ENCODE assay signal across 9 cellular contexts in the genomic region with DNA sequence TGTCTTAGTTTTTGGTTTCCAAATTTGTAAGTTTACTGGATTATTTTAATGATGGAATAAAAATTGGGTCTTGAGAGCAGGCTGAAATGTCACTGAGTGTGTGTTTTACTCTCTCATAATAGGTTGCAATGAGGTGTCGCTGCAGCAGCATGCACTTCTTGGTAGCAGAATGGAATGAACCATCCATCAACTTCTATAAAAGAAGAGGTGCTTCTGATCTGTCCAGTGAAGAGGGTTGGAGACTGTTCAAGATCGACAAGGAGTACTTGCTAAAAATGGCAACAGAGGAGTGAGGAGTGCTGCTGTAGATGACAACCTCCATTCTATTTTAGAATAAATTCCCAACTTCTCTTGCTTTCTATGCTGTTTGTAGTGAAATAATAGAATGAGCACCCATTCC. TPM values are rescaled to one million over a fixed set of nuclear protein-coding genes. Genes with fewer than 3 reads are reported as not detected.
DNase-seq lines count a peak whose midpoint lies in the region; ATAC-seq and TF ChIP-seq lines count a peak whose summit lies in the region.
"Had no signal": no experiment of that assay in that cellular context is flagged by ENCODE, and none has a peak within 500 bp of the region (broad histone marks: within the 10 kb centered on the region; RNA-seq: fewer than 3 reads in every experiment).

No MANE protein-coding gene starts in this region.

- H3K9me3 Mint-ChIP-seq in activated naive CD8-positive, alpha-beta T cell treated with anti-CD3 and anti-CD28 coated beads for 36 hours: no peaks in the 10 kb centered on the region

- no peak for TF ChIP-seq POLR2A in spleen (IDR thresholded peaks at IDR 0.05)

- H3K9me3 ChIP-seq in Loucy (ENCODE audit: insufficient read depth, low read depth, low read length) (no peaks in the 10 kb centered on the region), right atrium auricular region (no peaks in the 10 kb centered on the region), spleen (peaks cover 0 to 5% (median 0%) of the 10 kb centered on the region in 8 donors)

- peak overlapping the region; percentile 36 for H3K9ac ChIP-seq in Loucy (ENCODE audit: low read depth, low read length, poor library complexity, severe bottlenecking)

- no peak for TF ChIP-seq CTCF in Loucy (conservative IDR thresholded peaks at IDR 0.05; ENCODE audit: low read length)
- TF ChIP-seq CTCF in right atrium auricular region (IDR thresholded peaks at IDR 0.05): no peak
- no peak for TF ChIP-seq CTCF in spleen (IDR thresholded peaks at IDR 0.05 in 8 of 11, conservative IDR thresholded peaks at IDR 0.05 in 3 of 11)

- no peak overlapping the region for H3K27ac Mint-ChIP-seq in activated naive CD8-positive, alpha-beta T cell treated with anti-CD3 and anti-CD28 coated beads for 36 hours

- H3K9me2 ChIP-seq in Loucy (replicated peaks; ENCODE audit: low read depth, low read length): no peaks in the 10 kb centered on the region

- peaks cover 26% of the 10 kb centered on the region for H3K4me1 Mint-ChIP-seq in activated naive CD8-positive, alpha-beta T cell treated with anti-CD3 and anti-CD28 coated beads for 36 hours

- H3K36me3 ChIP-seq in Loucy (ENCODE audit: insufficient read depth, low read length) (no peaks in the 10 kb centered on the region), right atrium auricular region (peaks cover 15% of the 10 kb centered on the region), spleen (peaks cover 0 to 19% (median 7%) of the 10 kb centered on the region in 6 donors)

- intact Hi-C loops in spleen (cut with DNase I; ENCODE audit: low total_unique reads): no loop called here

- H3K4me1 ChIP-seq in Loucy (ENCODE audit: insufficient read depth, low read length, poor library complexity, severe bottlenecking) (peaks cover 7% of the 10 kb centered on the region), right atrium auricular region (peaks cover 0 to 5% of the 10 kb centered on the region in 2 donors), spleen (peaks cover 8 to 36% (median 20%) of the 10 kb centered on the region in 6 donors)

- H2AFZ ChIP-seq in Loucy (ENCODE audit: low read length): no peak overlapping the region

- no peaks in the 10 kb centered on the region for H4K20me1 ChIP-seq in Loucy (ENCODE audit: insufficient read depth, low read length, poor library complexity, severe bottlenecking)

- H3K27ac ChIP-seq in right atrium auricular region (peak overlapping the region; percentile 86 to 94), spleen (peak overlapping the region in 6 of 8 donors; percentile 86 to 98 (median 96))

- DNase-seq in activated naive CD8-positive, alpha-beta T cell treated with anti-CD3 and anti-CD28 coated beads for 36 hours: no peak
- DNase-seq in right atrium auricular region (ENCODE audit: low spot score) (no peak), spleen (no peak), NCI-H82 (lab: John Stamatoyannopoulos, UW) (no peak), DMS114 treated with DMSO at 0.1 percent for 48 hours (lab: John Stamatoyannopoulos, UW; ENCODE audit: unreplicated experiment) (no peak), activated gamma-delta T cell (lab: John Stamatoyannopoulos, UW) (no peak)
- DNase-seq: stimulated activated CD4-positive, alpha-beta T cell treated with anti-CD3 and anti-CD28 coated beads, Interleukin-12 subunit alpha, Interleukin-12 subunit beta, amount 100 ng/mL, for 4 hours had no signal

- H3K4me3 Mint-ChIP-seq in activated naive CD8-positive, alpha-beta T cell treated with anti-CD3 and anti-CD28 coated beads for 36 hours: peak overlapping the region; percentile 95

- WGBS in spleen, 5 donors: 63 to 88% (median 84%) methylated on average over 2 of the region's 2 CpGs

- H3K4me2 ChIP-seq in Loucy (ENCODE audit: low read depth, low read length, poor library complexity, severe bottlenecking): no peak overlapping the region

- no peaks in the 10 kb centered on the region for H3K27me3 Mint-ChIP-seq in activated naive CD8-positive, alpha-beta T cell treated with anti-CD3 and anti-CD28 coated beads for 36 hours

- no peak for ATAC-seq in HG02588 (IDR thresholded peaks at IDR 0.05; ENCODE audit: unreplicated experiment)

- peaks cover 16% of the 10 kb centered on the region for H3K79me2 ChIP-seq in Loucy (ENCODE audit: insufficient read depth, low read length)

- H3F3A ChIP-seq in Loucy (ENCODE audit: low read depth): no peaks in the 10 kb centered on the region

- peaks cover 30% of the 10 kb centered on the region for H3K36me3 Mint-ChIP-seq in activated naive CD8-positive, alpha-beta T cell treated with anti-CD3 and anti-CD28 coated beads for 36 hours

- H3K27me3 ChIP-seq in Loucy (ENCODE audit: insufficient read depth, low read length, poor library complexity, severe bottlenecking) (no peaks in the 10 kb centered on the region), right atrium auricular region (no peaks in the 10 kb centered on the region), spleen (replicated peaks in 1 of 7) (no peaks in the 10 kb centered on the region)

- H3K4me3 ChIP-seq in Loucy (ENCODE audit: low read length, poor library complexity, severe bottlenecking) (no peak overlapping the region), right atrium auricular region (peak overlapping the region; percentile 68 to 71), spleen (peak overlapping the region in 5 of 8 donors; percentile 50 to 77 (median 53))

RNA-seq across cellular contexts. Expression of gene SAT1, which starts 2.6 kb away (rescaled TPM):
- 10 to 100 TPM; 70.5 to 71.8 TPM for total RNA-seq in activated naive CD8-positive, alpha-beta T cell treated with anti-CD3 and anti-CD28 coated beads for 36 hours
- total RNA-seq in right atrium auricular region (100 to 1,000 TPM; 513 to 713 TPM), spleen (1,000 to 10,000 TPM in 3 of 7 donors, 100 to 1,000 TPM in 4; 714 to 2,832 (median 962) TPM)
- 1,000 to 10,000 TPM in 2 of 3 donors, 100 to 1,000 TPM in 1; 809 to 1,355 (median 1,000) TPM for polyA plus RNA-seq in spleen

RNA-seq across cellular contexts. Expression of gene ACOT9, which starts 42.5 kb away (rescaled TPM):
- total RNA-seq in activated naive CD8-positive, alpha-beta T cell treated with anti-CD3 and anti-CD28 coated beads for 36 hours: 10 to 100 TPM; 22.1 to 23.1 TPM
- total RNA-seq in right atrium auricular region (10 to 100 TPM; 39.6 to 43.6 TPM), spleen (10 to 100 TPM; 29.4 to 43.1 (median 37.9) TPM)
- polyA plus RNA-seq in spleen: 10 to 100 TPM; 25.7 to 46.9 (median 39.2) TPM

Comparison
In these comparisons a context has a peak if more than half of its experiments do, and no peak if none do; other contexts are left out.
1. RNA of gene SAT1, which starts 2.6 kb away (total RNA-seq): 714 to 2,832 TPM in spleen and 513 to 713 TPM in right atrium auricular region; 70.5 to 71.8 TPM in activated naive CD8-positive, alpha-beta T cell treated with anti-CD3 and anti-CD28 coated beads for 36 hours; every median in the first group is over 4 times any median in the second.